In genomic region chr1:91398291-91398690, GRCh38 we compare ENCODE assay signal across 15 cellular contexts. TPM values are rescaled to one million over a fixed set of nuclear protein-coding genes. Genes with fewer than 3 reads are reported as not detected.
DNase-seq lines count a peak whose midpoint lies in the region; ATAC-seq and TF ChIP-seq lines count a peak whose summit lies in the region.
"Had no signal": no experiment of that assay in that cellular context is flagged by ENCODE, and none has a peak within 500 bp of the region (broad histone marks: within the 10 kb centered on the region; RNA-seq: fewer than 3 reads in every experiment).

No MANE protein-coding gene starts in this region.

- H3K36me3 ChIP-seq in A673 (ENCODE audit: insufficient read depth, low read length, poor library complexity, severe bottlenecking) (no peaks in the 10 kb centered on the region), HEK293 (ENCODE audit: control insufficient read depth in 2 of 2, insufficient read depth in 1 of 2, low read length in 2 of 2) (no peaks in the 10 kb centered on the region), neural progenitor cell (no peaks in the 10 kb centered on the region)
- H3K36me3 ChIP-seq: HAP-1 had no signal

- no TSS peak for BruUV-seq in A673 (replicated peaks; lab: Mats Ljungman, UMichigan)

- H3F3A ChIP-seq in neural progenitor cell (ENCODE audit: low read depth) = no peaks in the 10 kb centered on the region

- DNase-seq in A673 (ENCODE audit: low spot score) (peak; percentile 18), renal cortical epithelial cell (ENCODE audit: low read depth) (peak; percentile 16), neural progenitor cell (ENCODE audit: low spot score) (no peak), nephron progenitor cell (no peak)
- DNase-seq: 8988T; Caco-2; CD4-positive, alpha-beta memory T cell; DMS153; DND-41; GOT3 had no signal

- H3K27me3 ChIP-seq in A673 (replicated peaks; ENCODE audit: insufficient read depth, low read depth, low read length, poor library complexity) (no peaks in the 10 kb centered on the region), neural progenitor cell (no peaks in the 10 kb centered on the region)

- H3K27me3 Mint-ChIP-seq in nephron (ENCODE audit: low read depth) (no peaks in the 10 kb centered on the region), neural progenitor cell (ENCODE audit: insufficient read depth, low read depth) (no peaks in the 10 kb centered on the region), nephron progenitor cell (ENCODE audit: low read depth, poor library complexity) (no peaks in the 10 kb centered on the region)

- H3K27ac ChIP-seq in A673 (ENCODE audit: low read depth, low read length, poor library complexity, severe bottlenecking) = no peak overlapping the region
- no peak overlapping the region for H3K27ac ChIP-seq in HEK293 (ENCODE audit: extremely low read depth, low read depth, low read length)
- H3K27ac ChIP-seq in neural progenitor cell = no peak overlapping the region
- H3K27ac ChIP-seq: A549 had no signal

- H3K9me3 ChIP-seq in A673 (ENCODE audit: low read depth, low read length, poor library complexity, severe bottlenecking) (no peaks in the 10 kb centered on the region), HEK293 (ENCODE audit: control insufficient read depth, insufficient read depth, low read depth, low read length) (no peaks in the 10 kb centered on the region), neural progenitor cell (ENCODE audit: low read depth) (no peaks in the 10 kb centered on the region)
- H3K9me3 ChIP-seq: A549, Caco-2, HAP-1 had no signal

- H3K27ac Mint-ChIP-seq in nephron (peak overlapping the region in 2 of 3 experiments; percentile 4 to 20), neural progenitor cell (no peak overlapping the region), nephron progenitor cell (no peak overlapping the region)

- peaks cover 2% of the 10 kb centered on the region for H3K36me3 Mint-ChIP-seq in nephron (ENCODE audit: low read depth)
- peaks cover 4% of the 10 kb centered on the region for H3K36me3 Mint-ChIP-seq in neural progenitor cell
- peaks cover 8% of the 10 kb centered on the region for H3K36me3 Mint-ChIP-seq in nephron progenitor cell (ENCODE audit: low read depth)
- H3K36me3 Mint-ChIP-seq: CD4-positive, alpha-beta memory T cell had no signal

- intact Hi-C loops in A673 (cut with micrococcal nuclease; ENCODE audit: unreplicated experiment) = no loop called here

- H3K4me1 ChIP-seq in A673 (ENCODE audit: insufficient read depth, low read length, poor library complexity, severe bottlenecking) (peaks cover 16% of the 10 kb centered on the region), HEK293 (ENCODE audit: control insufficient read depth, insufficient read depth, low read length) (peaks cover 3% of the 10 kb centered on the region; the same call in 1 of the 2 replicates), neural progenitor cell (peaks cover 11% of the 10 kb centered on the region)
- H3K4me1 ChIP-seq: A549, Caco-2, HAP-1 had no signal

- H2AFZ ChIP-seq in neural progenitor cell (replicated peaks) = no peak overlapping the region

- peaks cover 16% of the 10 kb centered on the region for H3K79me2 ChIP-seq in neural progenitor cell (ENCODE audit: low read depth)

- H4K20me1 ChIP-seq in neural progenitor cell (ENCODE audit: low read depth) = no peaks in the 10 kb centered on the region

- no peak for ATAC-seq in HG02885 (IDR thresholded peaks at IDR 0.05; ENCODE audit: poor library complexity, unreplicated experiment)
- ATAC-seq: A549 had no signal

- H3K4me3 Mint-ChIP-seq in nephron = no peak overlapping the region
- no peak overlapping the region for H3K4me3 Mint-ChIP-seq in neural progenitor cell
- H3K4me3 Mint-ChIP-seq in nephron progenitor cell = no peak overlapping the region
- H3K4me3 Mint-ChIP-seq: CD4-positive, alpha-beta memory T cell had no signal

- H3K9ac ChIP-seq in neural progenitor cell = no peak overlapping the region

- H3K4me3 ChIP-seq in A673 (ENCODE audit: low read depth, low read length, poor library complexity, severe bottlenecking) (no peak overlapping the region), HEK293 (ENCODE audit: low read depth, low read length) (no peak overlapping the region), neural progenitor cell (no peak overlapping the region)
- H3K4me3 ChIP-seq: A549, HAP-1 had no signal

- no peak overlapping the region for H3K4me2 ChIP-seq in neural progenitor cell
- H3K4me2 ChIP-seq: A549 had no signal

- POLR2A ChIA-PET in A673 (lab: Charles Lee; ENCODE audit: low non-redundant PET) = interaction anchor here (0.7 kb wide), 1 partner anchor 15 kb away, joined by 4 read pairs; no protein-coding TSS in a partner anchor
- POLR2A ChIA-PET in HEK293 (lab: Yijun Ruan, JAX) = no interaction called here

- TF ChIP-seq CTCF in A673 (conservative IDR thresholded peaks at IDR 0.05; ENCODE audit: low read depth, low read length) = no peak
- no peak for TF ChIP-seq CTCF in HEK293 (tag by site-specific recombination; IDR thresholded peaks at IDR 0.05)
- no peak for TF ChIP-seq CTCF in nephron (IDR thresholded peaks at IDR 0.05; ENCODE audit: unreplicated experiment in 3 of 3)
- no peak for TF ChIP-seq CTCF in neural progenitor cell (IDR thresholded peaks at IDR 0.05)
- TF ChIP-seq CTCF in nephron progenitor cell (IDR thresholded peaks at IDR 0.05) = no peak

- H3K9me3 Mint-ChIP-seq in nephron (peaks cover 1% of the 10 kb centered on the region), neural progenitor cell (no peaks in the 10 kb centered on the region), nephron progenitor cell (peaks cover 4% of the 10 kb centered on the region)
- H3K9me3 Mint-ChIP-seq: CD4-positive, alpha-beta memory T cell had no signal

- CTCF ChIA-PET in A673 (lab: Charles Lee) = interaction anchor here (0.7 kb wide), 1 partner anchor 1563 kb away, joined by 4 read pairs; no protein-coding TSS in a partner anchor
- CTCF ChIA-PET in HEK293 (lab: Yijun Ruan, JAX) = interaction anchor here (0.5 to 1.1 kb wide), 3 partner anchors 9 to 146 kb away, joined by 3 read pairs; no protein-coding TSS in a partner anchor

- peaks cover 24% of the 10 kb centered on the region for H3K4me1 Mint-ChIP-seq in nephron
- peaks cover 13% of the 10 kb centered on the region for H3K4me1 Mint-ChIP-seq in neural progenitor cell
- peaks cover 36% of the 10 kb centered on the region for H3K4me1 Mint-ChIP-seq in nephron progenitor cell
- H3K4me1 Mint-ChIP-seq: CD4-positive, alpha-beta memory T cell had no signal

TF ChIP-seq in HEK293, 187 proteins besides CTCF, POLR2A, EP300 and RAD21:
- TF ChIP-seq ZNF155 (tag by site-specific recombination; IDR thresholded peaks at IDR 0.05) (no peak), ZFP3 (tag by site-specific recombination; IDR thresholded peaks at IDR 0.05; ENCODE audit: low read depth) (peak; percentile 63), ZNF433 (tag by site-specific recombination; IDR thresholded peaks at IDR 0.05; ENCODE audit: low read depth) (no peak), GLIS1 (tag by site-specific recombination; IDR thresholded peaks at IDR 0.05) (peak; percentile 48; the same call in 1 of the 2 replicates)
- TF ChIP-seq, protein P1, sequence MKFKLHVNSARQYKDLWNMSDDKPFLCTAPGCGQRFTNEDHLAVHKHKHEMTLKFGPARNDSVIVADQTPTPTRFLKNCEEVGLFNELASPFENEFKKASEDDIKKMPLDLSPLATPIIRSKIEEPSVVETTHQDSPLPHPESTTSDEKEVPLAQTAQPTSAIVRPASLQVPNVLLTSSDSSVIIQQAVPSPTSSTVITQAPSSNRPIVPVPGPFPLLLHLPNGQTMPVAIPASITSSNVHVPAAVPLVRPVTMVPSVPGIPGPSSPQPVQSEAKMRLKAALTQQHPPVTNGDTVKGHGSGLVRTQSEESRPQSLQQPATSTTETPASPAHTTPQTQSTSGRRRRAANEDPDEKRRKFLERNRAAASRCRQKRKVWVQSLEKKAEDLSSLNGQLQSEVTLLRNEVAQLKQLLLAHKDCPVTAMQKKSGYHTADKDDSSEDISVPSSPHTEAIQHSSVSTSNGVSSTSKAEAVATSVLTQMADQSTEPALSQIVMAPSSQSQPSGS (tag by site-specific recombination; IDR thresholded peaks at IDR 0.05; ENCODE audit: low read depth) = 0 out of 2 replicates have a peak, but pooled peaks have one; percentile 48
- TF ChIP-seq, protein P2, sequence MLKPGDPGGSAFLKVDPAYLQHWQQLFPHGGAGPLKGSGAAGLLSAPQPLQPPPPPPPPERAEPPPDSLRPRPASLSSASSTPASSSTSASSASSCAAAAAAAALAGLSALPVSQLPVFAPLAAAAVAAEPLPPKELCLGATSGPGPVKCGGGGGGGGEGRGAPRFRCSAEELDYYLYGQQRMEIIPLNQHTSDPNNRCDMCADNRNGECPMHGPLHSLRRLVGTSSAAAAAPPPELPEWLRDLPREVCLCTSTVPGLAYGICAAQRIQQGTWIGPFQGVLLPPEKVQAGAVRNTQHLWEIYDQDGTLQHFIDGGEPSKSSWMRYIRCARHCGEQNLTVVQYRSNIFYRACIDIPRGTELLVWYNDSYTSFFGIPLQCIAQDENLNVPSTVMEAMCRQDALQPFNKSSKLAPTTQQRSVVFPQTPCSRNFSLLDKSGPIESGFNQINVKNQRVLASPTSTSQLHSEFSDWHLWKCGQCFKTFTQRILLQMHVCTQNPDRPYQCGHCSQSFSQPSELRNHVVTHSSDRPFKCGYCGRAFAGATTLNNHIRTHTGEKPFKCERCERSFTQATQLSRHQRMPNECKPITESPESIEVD (tag by site-specific recombination; IDR thresholded peaks at IDR 0.05) = 0 out of 2 replicates have a peak, but pooled peaks have one; percentile 50
TF ChIP-seq in HEK293: peak in this region for 4.

RNA-seq across cellular contexts. Expression of gene HFM1, which starts 6.3 kb away (rescaled TPM):
- total RNA-seq in A673 (2021) (0.69 and 1.3 TPM in 2 replicates), renal cortical epithelial cell (0.35 and 0.65 TPM in 2 replicates), neural progenitor cell (ENCODE audit: low replicate concordance) (15.1 and 36.3 TPM in 2 replicates)
- total RNA-seq: CD4-positive, alpha-beta memory T cell had no signal

Comparison
In these comparisons a context has a peak if more than half of its experiments do, and no peak if none do; other contexts are left out.
1. DNase-seq: peak in A673 (single experiment) and renal cortical epithelial cell (single experiment); none in neural progenitor cell (single experiment) and nephron progenitor cell (single experiment).
2. H3K27ac Mint-ChIP-seq: peak in nephron (2 of 3); none in neural progenitor cell (single experiment) and nephron progenitor cell (single experiment).